18 cellular contexts compared by ENCODE assay signal in genomic region chr3:136247855-136248254, GRCh38.
"Had no signal": no experiment of that assay in that cellular context is flagged by ENCODE, and none has a peak within 500 bp of the region (broad histone marks: within the 10 kb centered on the region; RNA-seq: fewer than 3 reads in every experiment).

No MANE protein-coding gene starts in this region.

- H3K36me3 ChIP-seq: lower lobe of right lung, sigmoid colon, thyroid gland had no signal

- H3K27me3 ChIP-seq: sigmoid colon, thyroid gland had no signal

- H3K9me3 ChIP-seq: lower lobe of right lung, mucosa of descending colon, sigmoid colon, thyroid gland had no signal

- H3K4me3 ChIP-seq: lower lobe of right lung, mucosa of descending colon, sigmoid colon, thyroid gland had no signal

- FAIRE-seq: endometrium, keratinocyte had no signal

- H3K27ac ChIP-seq: lower lobe of right lung, sigmoid colon, thyroid gland had no signal

- DNase-seq: activated CD4-positive, alpha-beta memory T cell treated with anti-CD3 and anti-CD28 coated beads, Interleukin-2, amount 10 ng/mL, durations not matched to agents 7 days and 5 days; activated CD4-positive, alpha-beta T cell treated with anti-CD3 and anti-CD28 coated beads for 48 hours; activated effector memory CD4-positive, alpha-beta T cell treated with Interleukin-2 at 50 U/mL for 16 hours; activated naive CD4-positive, alpha-beta T cell treated with anti-CD3 and anti-CD28 coated beads, Interleukin-2, amount 10 ng/mL, durations not matched to agents 7 days and 5 days; activated T-cell treated with anti-CD3 and anti-CD28 coated beads, Interleukin-2, amount 50 U/mL, for 72 hours; anterior cingulate cortex; effector CD4-positive, alpha-beta T cell; left colon; lower lobe of right lung; mucosa of descending colon; retina; sigmoid colon; stimulated activated CD4-positive, alpha-beta T cell treated with anti-CD3 and anti-CD28 coated beads, Interleukin-2, amount 100 ng/mL, for 48 hours; stimulated activated naive CD8-positive, alpha-beta T cell treated with anti-CD3 and anti-CD28 coated beads, Interleukin-15, Interleukin-2, amounts not matched to agents 100 U/mL and 50 U/mL, for 24 hours; T-helper 17 cell; thyroid gland had no signal
